ENCODE assay signal across 1 cellular context in the genomic region with DNA sequence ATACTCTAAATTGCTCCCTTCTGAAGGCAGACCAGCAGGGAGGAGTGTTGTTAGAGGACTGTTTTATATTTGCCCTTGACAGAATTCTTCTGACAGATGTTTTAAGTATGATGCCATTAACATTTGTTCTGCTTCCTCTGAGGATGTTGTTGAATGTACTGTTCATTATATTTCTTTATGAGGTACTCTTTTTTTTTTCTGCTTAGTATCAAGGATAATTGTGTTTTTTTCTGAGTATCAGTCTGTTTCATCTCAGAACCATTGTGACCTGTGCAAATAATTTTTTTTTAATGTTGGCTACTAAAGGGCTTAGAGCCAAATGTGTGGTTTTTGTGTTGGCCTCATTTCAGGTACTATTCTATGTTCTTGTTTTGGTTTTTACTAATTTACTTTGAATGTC.
TF ChIP-seq lines count a peak whose summit lies in the region.

No MANE protein-coding gene starts in this region.

TF ChIP-seq in IMR-90, 13 proteins besides CTCF, POLR2A, EP300 and RAD21:
- TF ChIP-seq NFE2L2 (IDR thresholded peaks at IDR 0.05; ENCODE audit: low read depth, low read length) (no peak), MAFK (IDR thresholded peaks at IDR 0.05; ENCODE audit: low read depth, low read length) (no peak), MXI1 (IDR thresholded peaks at IDR 0.05; ENCODE audit: borderline replicate concordance, low read depth, low read length) (no peak), MAZ (IDR thresholded peaks at IDR 0.05; ENCODE audit: borderline replicate concordance, low read depth, low read length) (no peak)
- TF ChIP-seq, protein P1, sequence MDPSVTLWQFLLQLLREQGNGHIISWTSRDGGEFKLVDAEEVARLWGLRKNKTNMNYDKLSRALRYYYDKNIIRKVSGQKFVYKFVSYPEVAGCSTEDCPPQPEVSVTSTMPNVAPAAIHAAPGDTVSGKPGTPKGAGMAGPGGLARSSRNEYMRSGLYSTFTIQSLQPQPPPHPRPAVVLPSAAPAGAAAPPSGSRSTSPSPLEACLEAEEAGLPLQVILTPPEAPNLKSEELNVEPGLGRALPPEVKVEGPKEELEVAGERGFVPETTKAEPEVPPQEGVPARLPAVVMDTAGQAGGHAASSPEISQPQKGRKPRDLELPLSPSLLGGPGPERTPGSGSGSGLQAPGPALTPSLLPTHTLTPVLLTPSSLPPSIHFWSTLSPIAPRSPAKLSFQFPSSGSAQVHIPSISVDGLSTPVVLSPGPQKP (IDR thresholded peaks at IDR 0.05; ENCODE audit: borderline replicate concordance, low read depth, low read length): no peak
